In the genomic region with DNA sequence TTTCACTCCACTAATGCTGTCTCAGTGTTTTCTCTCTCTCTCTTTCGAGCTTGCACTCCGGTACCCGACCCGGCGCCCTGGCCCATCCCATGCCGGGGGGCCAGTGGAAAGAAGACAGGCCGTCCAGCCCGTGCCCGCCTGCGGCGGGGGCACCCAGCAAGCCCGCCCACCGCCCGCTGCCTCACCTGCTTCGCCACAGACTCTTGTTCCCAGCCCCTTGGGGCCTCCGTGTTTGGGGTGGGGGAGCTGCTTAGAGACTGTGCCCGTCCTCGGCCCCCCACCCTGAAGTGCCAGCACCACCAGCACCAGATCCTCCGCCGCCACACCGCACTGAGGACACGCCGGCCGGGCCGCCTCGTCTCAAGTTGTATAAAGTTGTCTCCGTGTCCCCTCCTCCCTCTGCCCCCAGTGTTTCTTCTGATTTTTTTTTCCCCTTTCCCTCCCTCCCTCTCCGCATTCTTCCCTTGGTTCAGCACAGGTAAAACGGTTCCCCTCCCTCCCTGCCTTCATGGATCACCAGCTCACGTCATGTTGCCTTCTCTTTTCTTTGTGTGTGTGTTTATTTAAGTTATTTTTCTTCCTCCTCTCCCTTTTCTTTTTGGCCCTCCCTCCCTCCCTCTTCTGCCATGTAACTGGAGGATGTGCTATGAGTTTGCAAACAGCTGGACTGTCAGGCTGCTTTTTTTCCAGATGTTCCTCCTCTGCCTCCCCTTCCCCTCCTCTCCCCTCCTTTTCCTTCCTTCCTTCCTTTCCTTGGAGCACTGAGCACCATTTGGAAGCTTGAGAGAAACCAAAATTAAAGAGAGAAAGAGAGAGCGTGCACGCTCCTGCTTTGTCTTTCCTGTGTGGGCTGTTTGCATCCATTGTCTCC, we compare ENCODE assay signal across 1 cellular context.
TF ChIP-seq lines count a peak whose summit lies in the region.

No MANE protein-coding gene starts in this region.

TF ChIP-seq in HepG2, 621 proteins besides CTCF, POLR2A, EP300 and RAD21 (continues in another document):
- TF ChIP-seq ARID5B (CRISPR knock-in tag; IDR thresholded peaks at IDR 0.05) (no peak), ZNF383 (CRISPR knock-in tag; IDR thresholded peaks at IDR 0.05; ENCODE audit: borderline replicate concordance) (no peak), SP1 (IDR thresholded peaks at IDR 0.05) (no peak), SP1 (CRISPR knock-in tag; IDR thresholded peaks at IDR 0.05) (no peak), HNRNPL (IDR thresholded peaks at IDR 0.05; ENCODE audit: low read depth, low read length) (0 out of 2 replicates have a peak, but pooled peaks have one; percentile 31), ZNF691 (CRISPR knock-in tag; IDR thresholded peaks at IDR 0.05; ENCODE audit: borderline replicate concordance, low read depth) (no peak), ZNF780A (CRISPR knock-in tag; IDR thresholded peaks at IDR 0.05) (no peak), ZFAT (CRISPR knock-in tag; conservative IDR thresholded peaks at IDR 0.05) (no peak), ATRX (CRISPR knock-in tag; IDR thresholded peaks at IDR 0.05; ENCODE audit: borderline replicate concordance) (no peak), ZNF280D (CRISPR knock-in tag; IDR thresholded peaks at IDR 0.05) (no peak), NFE2 (CRISPR knock-in tag; IDR thresholded peaks at IDR 0.05) (no peak), ZMYM2 (CRISPR knock-in tag; IDR thresholded peaks at IDR 0.05) (no peak), ZNF713 (CRISPR knock-in tag; IDR thresholded peaks at IDR 0.05) (no peak), PRPF4 (IDR thresholded peaks at IDR 0.05; ENCODE audit: low read depth, low read length, poor library complexity, severe bottlenecking) (no peak), ZNF317 (CRISPR knock-in tag; IDR thresholded peaks at IDR 0.05) (no peak), ZBTB7B (CRISPR knock-in tag; IDR thresholded peaks at IDR 0.05) (no peak), MIER2 (CRISPR knock-in tag; IDR thresholded peaks at IDR 0.05) (no peak), HDAC6 (IDR thresholded peaks at IDR 0.05; ENCODE audit: low read depth, low read length) (no peak), PCBP2 (optimal IDR thresholded peaks at IDR 0.05; ENCODE audit: low read depth, low read length, poor library complexity, severe bottlenecking) (peak; percentile 42), ZC3H13 (CRISPR knock-in tag; IDR thresholded peaks at IDR 0.05) (peak; percentile 53; the same call in 1 of the 2 replicates), ZNF572 (CRISPR knock-in tag; IDR thresholded peaks at IDR 0.05) (no peak), MAFK (conservative IDR thresholded peaks at IDR 0.05 in 1 of 2, IDR thresholded peaks at IDR 0.05 in 1 of 2; ENCODE audit: low read length in 2 of 2) (no peak), SUZ12 (IDR thresholded peaks at IDR 0.05; ENCODE audit: low read depth, low read length) (no peak), HMGA1 (CRISPR knock-in tag; conservative IDR thresholded peaks at IDR 0.05) (no peak), ZNF879 (CRISPR knock-in tag; IDR thresholded peaks at IDR 0.05) (no peak), RXRA (CRISPR knock-in tag; IDR thresholded peaks at IDR 0.05) (no peak), AGO2 (optimal IDR thresholded peaks at IDR 0.05; ENCODE audit: low read depth, low read length) (peak; percentile 99), ZZZ3 (CRISPR knock-in tag; IDR thresholded peaks at IDR 0.05; ENCODE audit: borderline replicate concordance) (no peak), RBFOX2 (IDR thresholded peaks at IDR 0.05; ENCODE audit: low read depth, low read length) (peak; percentile 86), STAT6 (CRISPR knock-in tag; IDR thresholded peaks at IDR 0.05; ENCODE audit: borderline replicate concordance) (no peak), HOXA9 (CRISPR knock-in tag; IDR thresholded peaks at IDR 0.05; ENCODE audit: borderline replicate concordance) (no peak), YY1 (IDR thresholded peaks at IDR 0.05; ENCODE audit: insufficient read depth, insufficient replicate concordance, low read depth, low read length) (no peak), PHF8 (CRISPR knock-in tag; IDR thresholded peaks at IDR 0.05) (no peak), NFYC (CRISPR knock-in tag; IDR thresholded peaks at IDR 0.05) (no peak), POLR2G (IDR thresholded peaks at IDR 0.05; ENCODE audit: low read depth, low read length) (peak; percentile 33; the same call in 1 of the 2 replicates), MAZ (IDR thresholded peaks at IDR 0.05; ENCODE audit: borderline replicate concordance, low read depth, low read length) (no peak), MAZ (CRISPR knock-in tag; IDR thresholded peaks at IDR 0.05; ENCODE audit: low read depth) (no peak), ZNF224 (CRISPR knock-in tag; IDR thresholded peaks at IDR 0.05) (no peak), NFATC3 (CRISPR knock-in tag; IDR thresholded peaks at IDR 0.05) (no peak), SOX5 (CRISPR knock-in tag; IDR thresholded peaks at IDR 0.05; ENCODE audit: borderline replicate concordance) (no peak), ZNF816 (CRISPR knock-in tag; IDR thresholded peaks at IDR 0.05; ENCODE audit: borderline replicate concordance) (no peak), HNRNPK (IDR thresholded peaks at IDR 0.05; ENCODE audit: low read depth, low read length, poor library complexity, severe bottlenecking) (peak; percentile 44)
- TF ChIP-seq, protein P1, sequence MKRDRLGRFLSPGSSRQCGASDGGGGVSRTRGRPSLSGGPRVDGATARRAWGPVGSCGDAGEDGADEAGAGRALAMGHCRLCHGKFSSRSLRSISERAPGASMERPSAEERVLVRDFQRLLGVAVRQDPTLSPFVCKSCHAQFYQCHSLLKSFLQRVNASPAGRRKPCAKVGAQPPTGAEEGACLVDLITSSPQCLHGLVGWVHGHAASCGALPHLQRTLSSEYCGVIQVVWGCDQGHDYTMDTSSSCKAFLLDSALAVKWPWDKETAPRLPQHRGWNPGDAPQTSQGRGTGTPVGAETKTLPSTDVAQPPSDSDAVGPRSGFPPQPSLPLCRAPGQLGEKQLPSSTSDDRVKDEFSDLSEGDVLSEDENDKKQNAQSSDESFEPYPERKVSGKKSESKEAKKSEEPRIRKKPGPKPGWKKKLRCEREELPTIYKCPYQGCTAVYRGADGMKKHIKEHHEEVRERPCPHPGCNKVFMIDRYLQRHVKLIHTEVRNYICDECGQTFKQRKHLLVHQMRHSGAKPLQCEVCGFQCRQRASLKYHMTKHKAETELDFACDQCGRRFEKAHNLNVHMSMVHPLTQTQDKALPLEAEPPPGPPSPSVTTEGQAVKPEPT (CRISPR knock-in tag; IDR thresholded peaks at IDR 0.05; ENCODE audit: low read depth): no peak
- TF ChIP-seq, protein P2, sequence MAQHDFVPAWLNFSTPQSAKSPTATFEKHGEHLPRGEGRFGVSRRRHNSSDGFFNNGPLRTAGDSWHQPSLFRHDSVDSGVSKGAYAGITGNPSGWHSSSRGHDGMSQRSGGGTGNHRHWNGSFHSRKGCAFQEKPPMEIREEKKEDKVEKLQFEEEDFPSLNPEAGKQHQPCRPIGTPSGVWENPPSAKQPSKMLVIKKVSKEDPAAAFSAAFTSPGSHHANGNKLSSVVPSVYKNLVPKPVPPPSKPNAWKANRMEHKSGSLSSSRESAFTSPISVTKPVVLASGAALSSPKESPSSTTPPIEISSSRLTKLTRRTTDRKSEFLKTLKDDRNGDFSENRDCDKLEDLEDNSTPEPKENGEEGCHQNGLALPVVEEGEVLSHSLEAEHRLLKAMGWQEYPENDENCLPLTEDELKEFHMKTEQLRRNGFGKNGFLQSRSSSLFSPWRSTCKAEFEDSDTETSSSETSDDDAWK (CRISPR knock-in tag; IDR thresholded peaks at IDR 0.05): no peak
- TF ChIP-seq, protein P3, sequence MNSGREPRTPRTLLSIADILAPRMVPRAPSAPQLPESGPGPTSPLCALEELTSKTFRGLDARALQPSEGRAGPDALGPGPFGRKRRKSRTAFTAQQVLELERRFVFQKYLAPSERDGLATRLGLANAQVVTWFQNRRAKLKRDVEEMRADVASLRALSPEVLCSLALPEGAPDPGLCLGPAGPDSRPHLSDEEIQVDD (CRISPR knock-in tag; IDR thresholded peaks at IDR 0.05; ENCODE audit: borderline replicate concordance): no peak
- TF ChIP-seq, protein P4, sequence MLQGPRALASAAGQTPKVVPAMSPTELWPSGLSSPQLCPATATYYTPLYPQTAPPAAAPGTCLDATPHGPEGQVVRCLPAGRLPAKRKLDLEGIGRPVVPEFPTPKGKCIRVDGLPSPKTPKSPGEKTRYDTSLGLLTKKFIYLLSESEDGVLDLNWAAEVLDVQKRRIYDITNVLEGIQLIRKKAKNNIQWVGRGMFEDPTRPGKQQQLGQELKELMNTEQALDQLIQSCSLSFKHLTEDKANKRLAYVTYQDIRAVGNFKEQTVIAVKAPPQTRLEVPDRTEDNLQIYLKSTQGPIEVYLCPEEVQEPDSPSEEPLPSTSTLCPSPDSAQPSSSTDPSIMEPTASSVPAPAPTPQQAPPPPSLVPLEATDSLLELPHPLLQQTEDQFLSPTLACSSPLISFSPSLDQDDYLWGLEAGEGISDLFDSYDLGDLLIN (CRISPR knock-in tag; IDR thresholded peaks at IDR 0.05; ENCODE audit: borderline replicate concordance): no peak
